23 cellular contexts compared by ENCODE assay signal in the genomic region with DNA sequence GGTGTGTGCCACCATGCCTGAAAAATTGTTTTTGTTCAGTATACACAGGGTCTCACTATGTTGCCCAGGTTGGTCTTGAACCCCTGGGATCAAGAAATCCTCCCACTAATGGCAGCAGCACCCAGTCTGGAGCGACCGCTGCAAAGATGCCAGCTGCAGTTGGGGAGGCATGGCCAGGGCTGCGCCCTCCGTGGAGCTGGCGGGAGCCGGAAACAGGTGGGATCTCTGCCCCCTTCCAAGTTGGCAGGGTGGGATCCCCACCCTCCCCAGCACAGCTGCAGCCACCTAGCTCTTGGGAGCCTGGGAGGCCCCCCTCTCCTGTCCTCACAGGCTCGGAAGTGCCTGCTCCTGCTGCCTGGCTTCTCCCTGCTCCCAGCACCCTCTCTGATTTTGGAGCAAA.
"Had no signal": no experiment of that assay in that cellular context is flagged by ENCODE, and none has a peak within 500 bp of the region (broad histone marks: within the 10 kb centered on the region; RNA-seq: fewer than 3 reads in every experiment).

No MANE protein-coding gene starts in this region.

- H3K27ac Mint-ChIP-seq: dendritic cell treated with granulocyte-macrophage colony-stimulating factor and Interleukin-4, amounts not matched to agents 40 ng/mL and 50 ng/mL, for 4 days; effector memory CD8-positive, alpha-beta T cell; endodermal cell had no signal

- H3K27ac ChIP-seq: colonic mucosa, coronary artery, dorsolateral prefrontal cortex, epithelial cell of prostate, esophagus muscularis mucosa, esophagus squamous epithelium, foreskin keratinocyte, gastrocnemius medialis, gastroesophageal sphincter had no signal

- H3K27me3 ChIP-seq: colonic mucosa, esophagus muscularis mucosa, esophagus squamous epithelium, foreskin keratinocyte, gastrocnemius medialis, gastroesophageal sphincter had no signal

- H3K4me3 Mint-ChIP-seq: dendritic cell treated with granulocyte-macrophage colony-stimulating factor and Interleukin-4, amounts not matched to agents 40 ng/mL and 50 ng/mL, for 4 days; effector memory CD8-positive, alpha-beta T cell; endodermal cell had no signal

- H3K4me1 Mint-ChIP-seq: endodermal cell had no signal

- H3K9me3 ChIP-seq: colonic mucosa, esophagus muscularis mucosa, esophagus squamous epithelium had no signal

- DNase-seq: colonic mucosa; cortex of kidney; dermis blood vessel endothelial cell; dorsolateral prefrontal cortex; effector CD4-positive, alpha-beta T cell; effector CD8-positive, alpha-beta T cell; effector memory CD4-positive, alpha-beta T cell; effector memory CD8-positive, alpha-beta T cell; endodermal cell; erythroblast; esophagus squamous epithelium; foreskin fibroblast; foreskin keratinocyte; foreskin melanocyte; gastrocnemius medialis; glutamatergic neuron; head of caudate nucleus had no signal

- H3K4me1 ChIP-seq: colonic mucosa, foreskin keratinocyte, gastroesophageal sphincter had no signal

- ATAC-seq: effector memory CD8-positive, alpha-beta T cell; esophagus mucosa; foreskin keratinocyte; gastrocnemius medialis; gastroesophageal sphincter had no signal

- H3K4me3 ChIP-seq: colonic mucosa, coronary artery, dorsolateral prefrontal cortex, esophagus muscularis mucosa, esophagus squamous epithelium, gastrocnemius medialis, gastroesophageal sphincter had no signal

- H3K27me3 Mint-ChIP-seq: dendritic cell treated with granulocyte-macrophage colony-stimulating factor and Interleukin-4, amounts not matched to agents 40 ng/mL and 50 ng/mL, for 4 days had no signal

- H3K36me3 ChIP-seq: colonic mucosa, esophagus muscularis mucosa, esophagus squamous epithelium, gastrocnemius medialis, gastroesophageal sphincter had no signal

- H3K9me3 Mint-ChIP-seq: dendritic cell treated with granulocyte-macrophage colony-stimulating factor and Interleukin-4, amounts not matched to agents 40 ng/mL and 50 ng/mL, for 4 days; effector memory CD8-positive, alpha-beta T cell had no signal
